ENCODE assay signal across 8 cellular contexts in the genomic region with DNA sequence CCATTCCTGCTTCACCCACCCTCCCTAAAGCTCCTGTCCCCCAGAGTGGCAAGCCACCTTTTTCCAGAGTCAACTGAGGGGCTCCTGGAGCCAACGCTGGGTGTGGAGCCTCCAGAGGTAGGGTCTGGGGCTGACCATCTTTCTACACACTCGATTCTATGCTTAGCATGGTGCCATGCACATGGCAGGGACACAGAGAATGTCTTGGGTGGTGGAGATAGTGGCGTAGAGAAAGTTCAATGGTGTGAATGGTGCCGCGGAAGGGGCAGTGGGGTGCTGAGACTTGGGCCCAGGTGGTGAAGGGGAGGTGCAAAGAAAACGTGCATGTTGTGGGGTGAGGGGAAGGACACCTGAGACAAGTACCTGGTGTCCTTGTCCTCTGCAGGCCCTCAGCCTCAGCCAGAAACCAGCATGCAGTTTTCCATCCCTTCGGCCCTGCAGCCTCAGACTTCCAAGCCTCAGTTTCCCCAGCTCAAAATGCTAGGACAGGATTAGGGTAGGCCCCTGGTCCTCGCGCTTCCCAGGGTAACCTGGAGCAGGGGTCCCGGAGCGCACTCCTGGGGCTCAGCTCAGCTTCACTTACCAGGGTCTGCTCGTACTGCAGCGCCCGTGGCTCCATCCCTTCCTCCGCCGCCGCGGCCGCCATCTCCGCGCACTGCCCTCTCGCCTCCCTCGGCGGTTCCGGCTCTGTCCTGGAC. TPM values are rescaled to one million over a fixed set of nuclear protein-coding genes. Genes with fewer than 3 reads are reported as not detected.
DNase-seq lines count a peak whose midpoint lies in the region; ATAC-seq and TF ChIP-seq lines count a peak whose summit lies in the region.

No MANE protein-coding gene starts in this region.

- H3K27ac ChIP-seq in mesodermal cell (ENCODE audit: low read depth, low read length, severe bottlenecking), result peak overlapping the region; percentile 23

- peaks cover 22% of the 10 kb centered on the region for H3K36me3 Mint-ChIP-seq in brain

- H3K9me3 ChIP-seq in mesodermal cell (ENCODE audit: control insufficient read depth, low read length), result no peaks in the 10 kb centered on the region

- POLR2A ChIA-PET in HEK293T (lab: Yijun Ruan, JAX), result interaction anchor here (0.8 to 2.7 kb wide), 5 partner anchors 13 to 185 kb away, joined by 3 to 9 read pairs (median 4); a partner anchor contains a TSS

- H3K4me1 Mint-ChIP-seq in brain, result peaks cover 45% of the 10 kb centered on the region

- peak overlapping the region; percentile 78 to 97 (median 87) for H3K27ac Mint-ChIP-seq in brain

- CTCF ChIA-PET in HEK293T (lab: Yijun Ruan, JAX), result interaction anchor here (1.1 kb wide), 1 partner anchor 15 kb away, joined by 3 read pairs; no protein-coding TSS in a partner anchor

- H3K36me3 ChIP-seq in mesodermal cell (ENCODE audit: control insufficient read depth, insufficient read depth, low read length), result peaks cover 43% of the 10 kb centered on the region

- ATAC-seq in GM18861 (IDR thresholded peaks at IDR 0.05; ENCODE audit: unreplicated experiment) (peak; percentile 2), HG03460 (IDR thresholded peaks at IDR 0.05; ENCODE audit: unreplicated experiment) (peak; percentile 2), GM19023 (IDR thresholded peaks at IDR 0.05; ENCODE audit: unreplicated experiment) (no peak), HG02938 (IDR thresholded peaks at IDR 0.05; ENCODE audit: unreplicated experiment) (no peak)

- peak overlapping the region; percentile 90 to 98 (median 93) for H3K4me3 Mint-ChIP-seq in brain

- 6 to 15% methylated on average over 20 of the region's 25 CpGs for WGBS in mesodermal cell (ENCODE audit: insufficient coverage in 2 of 2), 2 experiments

- no peak for DNase-seq in NCI-H128 (lab: John Stamatoyannopoulos, UW; ENCODE audit: unreplicated experiment)
- DNase-seq in HEK293T (ENCODE audit: extremely low spot score), result no peak

- peaks cover 0 to 9% (median 3%) of the 10 kb centered on the region in 5 experiments for H3K9me3 Mint-ChIP-seq in brain

- no peak for TF ChIP-seq CTCF in brain (conservative IDR thresholded peaks at IDR 0.05)

- peak overlapping the region; percentile 84 for H3K4me3 ChIP-seq in mesodermal cell (ENCODE audit: extremely low read depth, insufficient read depth, low read length, poor library complexity, severe bottlenecking)

- H3K27me3 Mint-ChIP-seq in brain, result peaks cover 4% of the 10 kb centered on the region

- peaks cover 8% of the 10 kb centered on the region for H3K4me1 ChIP-seq in mesodermal cell (ENCODE audit: control insufficient read depth, insufficient read depth, low read length, poor library complexity, severe bottlenecking)

TF ChIP-seq in HEK293T, 16 proteins besides CTCF, POLR2A, EP300 and RAD21:
- TF ChIP-seq TARDBP (IDR thresholded peaks at IDR 0.05) (no peak), FOXK2 (IDR thresholded peaks at IDR 0.05) (no peak), L3MBTL2 (conservative IDR thresholded peaks at IDR 0.05) (no peak), HDGF (IDR thresholded peaks at IDR 0.05; ENCODE audit: borderline replicate concordance) (no peak), CTBP1 (IDR thresholded peaks at IDR 0.05; ENCODE audit: borderline replicate concordance) (no peak), SP1 (IDR thresholded peaks at IDR 0.05) (no peak), BHLHE40 (IDR thresholded peaks at IDR 0.05; ENCODE audit: borderline replicate concordance) (no peak), ZNF384 (IDR thresholded peaks at IDR 0.05) (no peak), NFRKB (IDR thresholded peaks at IDR 0.05) (no peak), FOXA1 (IDR thresholded peaks at IDR 0.05) (no peak), FOXM1 (IDR thresholded peaks at IDR 0.05; ENCODE audit: borderline replicate concordance) (no peak), SUZ12 (IDR thresholded peaks at IDR 0.05) (no peak), ARNT (IDR thresholded peaks at IDR 0.05) (no peak), ELF4 (IDR thresholded peaks at IDR 0.05) (no peak), LEF1 (IDR thresholded peaks at IDR 0.05; ENCODE audit: borderline replicate concordance) (no peak)
- TF ChIP-seq, protein P1, sequence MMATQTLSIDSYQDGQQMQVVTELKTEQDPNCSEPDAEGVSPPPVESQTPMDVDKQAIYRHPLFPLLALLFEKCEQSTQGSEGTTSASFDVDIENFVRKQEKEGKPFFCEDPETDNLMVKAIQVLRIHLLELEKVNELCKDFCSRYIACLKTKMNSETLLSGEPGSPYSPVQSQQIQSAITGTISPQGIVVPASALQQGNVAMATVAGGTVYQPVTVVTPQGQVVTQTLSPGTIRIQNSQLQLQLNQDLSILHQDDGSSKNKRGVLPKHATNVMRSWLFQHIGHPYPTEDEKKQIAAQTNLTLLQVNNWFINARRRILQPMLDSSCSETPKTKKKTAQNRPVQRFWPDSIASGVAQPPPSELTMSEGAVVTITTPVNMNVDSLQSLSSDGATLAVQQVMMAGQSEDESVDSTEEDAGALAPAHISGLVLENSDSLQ (IDR thresholded peaks at IDR 0.05), result no peak

RNA-seq across cellular contexts. Expression of a gene that starts 0.4 kb away (rescaled TPM):
- polyA plus RNA-seq in brain (ENCODE audit: insufficient read depth, low read depth, low replicate concordance), result 2.6 TPM
- 11.0 TPM for polyA plus RNA-seq in mesodermal cell (2013, experiment 1 of 2)
- polyA plus RNA-seq in mesodermal cell (2013, experiment 2 of 2), result 9.4 TPM

RNA-seq across cellular contexts. Expression of a gene that starts 0.5 kb away (rescaled TPM):
- polyA plus RNA-seq in brain (ENCODE audit: insufficient read depth, low read depth, low replicate concordance), result 90.7 TPM
- polyA plus RNA-seq in mesodermal cell (2013, experiment 1 of 2), result 88.7 TPM
- polyA plus RNA-seq in mesodermal cell (2013, experiment 2 of 2), result 93.5 TPM

RNA-seq across cellular contexts. Expression of a gene that starts 17.0 kb away (rescaled TPM):
- 0.22 TPM for polyA plus RNA-seq in brain (ENCODE audit: insufficient read depth, low read depth, low replicate concordance)
- polyA plus RNA-seq in mesodermal cell (2013, experiment 1 of 2), result 1.5 TPM
- 1.1 TPM for polyA plus RNA-seq in mesodermal cell (2013, experiment 2 of 2)

RNA-seq across cellular contexts. Expression of a gene that starts 18.9 kb away (rescaled TPM):
- 3.9 TPM for polyA plus RNA-seq in brain (ENCODE audit: insufficient read depth, low read depth, low replicate concordance)
- 21.5 TPM for polyA plus RNA-seq in mesodermal cell (2013, experiment 1 of 2)
- polyA plus RNA-seq in mesodermal cell (2013, experiment 2 of 2), result 14.2 TPM

RNA-seq across cellular contexts. Expression of a gene that starts 23.6 kb away (rescaled TPM):
- polyA plus RNA-seq in brain (ENCODE audit: insufficient read depth, low read depth, low replicate concordance), result 71.5 TPM
- polyA plus RNA-seq in mesodermal cell (2013, experiment 1 of 2), result 19.5 TPM
- polyA plus RNA-seq in mesodermal cell (2013, experiment 2 of 2), result 16.5 TPM

Comparison
In these comparisons a context has a peak if more than half of its experiments do, and no peak if none do; other contexts are left out.
1. ATAC-seq: peak in GM18861 (single experiment) and HG03460 (single experiment); none in GM19023 (single experiment) and HG02938 (single experiment).